ENCODE assay signal across 9 cellular contexts in genomic region chr19:7681336-7682174, GRCh38. TPM values are rescaled to one million over a fixed set of nuclear protein-coding genes. Genes with fewer than 3 reads are reported as not detected.
DNase-seq lines count a peak whose midpoint lies in the region; ATAC-seq and TF ChIP-seq lines count a peak whose summit lies in the region.
"Had no signal": no experiment of that assay in that cellular context is flagged by ENCODE, and none has a peak within 500 bp of the region (broad histone marks: within the 10 kb centered on the region; RNA-seq: fewer than 3 reads in every experiment).

No MANE protein-coding gene starts in this region.

- intact Hi-C loops in PC-3 (cut with micrococcal nuclease) (no loop called here), esophagus muscularis mucosa (cut with DNase I) (loop anchor here (1.0 to 10.0 kb wide), 3 partner anchors 29 to 329 kb away; no protein-coding TSS in a partner anchor)

- H3F3A ChIP-seq in PC-3 (ENCODE audit: low read length, unreplicated experiment): no peaks in the 10 kb centered on the region

- H3K9me3 Mint-ChIP-seq in activated T-cell treated with anti-CD3 and anti-CD28 coated beads, Interleukin-2, amount 50 U/mL, for 4 hours: no peaks in the 10 kb centered on the region

- H3K4me1 ChIP-seq in PC-3 (ENCODE audit: insufficient read depth, low read length): peaks cover 24% of the 10 kb centered on the region; the same call in 1 of the 2 replicates
- peaks cover 10 to 29% (median 22%) of the 10 kb centered on the region in 4 donors for H3K4me1 ChIP-seq in esophagus muscularis mucosa
- H3K4me1 ChIP-seq in muscle layer of duodenum (ENCODE audit: control insufficient read depth in 1 of 2, insufficient read depth in 2 of 2, low read length in 2 of 2): peaks cover 0 to 20% of the 10 kb centered on the region in 2 donors

- peak overlapping the region; percentile 98 for H3K9ac ChIP-seq in PC-3 (ENCODE audit: low read length)

- peak overlapping the region; percentile 88 for H2AFZ ChIP-seq in PC-3 (ENCODE audit: low read length)

- no peaks in the 10 kb centered on the region for H3K9me2 ChIP-seq in PC-3 (replicated peaks; ENCODE audit: low read length)

- TF ChIP-seq CTCF in C4-2B (conservative IDR thresholded peaks at IDR 0.05) (no peak; the same call in 1 of the 2 replicates), PC-3 (conservative IDR thresholded peaks at IDR 0.05; ENCODE audit: low read depth, low read length) (peak; percentile 67), esophagus muscularis mucosa (IDR thresholded peaks at IDR 0.05) (peak; percentile 36 to 55 (median 41))

- ATAC-seq in PC-3 (peak; percentile 21; the same call in 1 of the 2 replicates), HG02571 (IDR thresholded peaks at IDR 0.05; ENCODE audit: unreplicated experiment) (no peak)
- ATAC-seq in activated T-cell treated with anti-CD3 and anti-CD28 coated beads, Interleukin-2, amount 50 U/mL, for 4 hours: peak; percentile 56 to 58

- H3K4me2 ChIP-seq in PC-3 (ENCODE audit: low read length): peak overlapping the region; percentile 98

- no peaks in the 10 kb centered on the region for H4K20me1 ChIP-seq in PC-3 (ENCODE audit: low read length)

- no peak for TF ChIP-seq POLR2A in esophagus muscularis mucosa (IDR thresholded peaks at IDR 0.05; ENCODE audit: low read depth)

- CTCF ChIA-PET in PC-3 (lab: Charles Lee): interaction anchor here (0.5 to 2.2 kb wide), 22 partner anchors 12 to 371 kb away, joined by 3 to 48 read pairs (median 4); partner anchors contain the start of genes CCL25, PET100, RETN and XAB2

- no peaks in the 10 kb centered on the region for H3K36me3 Mint-ChIP-seq in activated T-cell treated with anti-CD3 and anti-CD28 coated beads, Interleukin-2, amount 50 U/mL, for 4 hours (ENCODE audit: insufficient read depth)

- H3K9me3 ChIP-seq in PC-3 (ENCODE audit: low read length): no peaks in the 10 kb centered on the region
- H3K9me3 ChIP-seq in esophagus muscularis mucosa: no peaks in the 10 kb centered on the region
- no peaks in the 10 kb centered on the region for H3K9me3 ChIP-seq in muscle layer of duodenum (ENCODE audit: control insufficient read depth in 1 of 2, low read length in 2 of 2)

- peaks cover 38% of the 10 kb centered on the region for H3K4me1 Mint-ChIP-seq in activated T-cell treated with anti-CD3 and anti-CD28 coated beads, Interleukin-2, amount 50 U/mL, for 4 hours (ENCODE audit: low read depth)

- H3K4me3 ChIP-seq in PC-3 (ENCODE audit: low read length) (peak overlapping the region; percentile 97), esophagus muscularis mucosa (peak overlapping the region; percentile 75 to 100 (median 88)), muscle layer of duodenum (ENCODE audit: low read depth in 1 of 2, low read length in 2 of 2) (peak overlapping the region; percentile 74 to 92)

- DNase-seq in HCEC 1CT (peak; percentile 32), PC-3 (peak; percentile 75), esophagus muscularis mucosa (ENCODE audit: extremely low spot score) (peak; percentile 95)
- DNase-seq in activated T-cell treated with anti-CD3 and anti-CD28 coated beads, Interleukin-2, amount 50 U/mL, for 4 hours: peak; percentile 82
- peak; percentile 90 for DNase-seq in stimulated activated CD8-positive, alpha-beta memory T cell treated with anti-CD3 and anti-CD28 coated beads, Interleukin-4, amount 100 ng/mL, for 48 hours

- no TSS peak for BruUV-seq in PC-3 (replicated peaks; lab: Mats Ljungman, UMichigan)

- peaks cover 17% of the 10 kb centered on the region for H3K27me3 Mint-ChIP-seq in activated T-cell treated with anti-CD3 and anti-CD28 coated beads, Interleukin-2, amount 50 U/mL, for 4 hours (ENCODE audit: low read depth)

- under 1% methylated on average over 28 of the region's 43 CpGs for WGBS in esophagus muscularis mucosa

- 0 out of 2 replicates have a peak, but pooled peaks cover 10% of the 10 kb centered on the region for H3K36me3 ChIP-seq in PC-3 (ENCODE audit: low read depth, low read length)
- H3K36me3 ChIP-seq in esophagus muscularis mucosa: peaks cover 0 to 36% (median 27%) of the 10 kb centered on the region in 4 donors
- H3K36me3 ChIP-seq in muscle layer of duodenum (ENCODE audit: control insufficient read depth in 1 of 2, insufficient read depth in 2 of 2, low read length in 2 of 2): peaks cover 0 to 15% of the 10 kb centered on the region in 2 donors

- H3K4me3 Mint-ChIP-seq in activated T-cell treated with anti-CD3 and anti-CD28 coated beads, Interleukin-2, amount 50 U/mL, for 4 hours: peak overlapping the region; percentile 93

- POLR2A ChIA-PET in PC-3 (lab: Charles Lee; ENCODE audit: unreplicated experiment): interaction anchor here (0.6 kb wide), 2 partner anchors 121 to 225 kb away, joined by 11 to 15 read pairs; no protein-coding TSS in a partner anchor

- H3K27ac ChIP-seq in C4-2B (peak overlapping the region; percentile 95), PC-3 (ENCODE audit: low read length) (no peak overlapping the region), esophagus muscularis mucosa (replicated peaks in 1 of 4) (peak overlapping the region; percentile 78 to 90 (median 84)), muscle layer of duodenum (ENCODE audit: low read length) (peak overlapping the region; percentile 63)

- peaks cover 20% of the 10 kb centered on the region for H3K79me2 ChIP-seq in PC-3 (ENCODE audit: low read length)

- TF ChIP-seq EP300 in esophagus muscularis mucosa (IDR thresholded peaks at IDR 0.05): no peak

- H3K27me3 ChIP-seq in PC-3 (ENCODE audit: low read length): no peaks in the 10 kb centered on the region
- H3K27me3 ChIP-seq in esophagus muscularis mucosa: peaks cover 0 to 38% (median 1%) of the 10 kb centered on the region in 4 donors
- peaks cover 4% of the 10 kb centered on the region for H3K27me3 ChIP-seq in muscle layer of duodenum (ENCODE audit: low read depth, low read length)

RNA-seq across cellular contexts. Expression of gene TRAPPC5, which starts 0.9 kb away (rescaled TPM):
- total RNA-seq in PC-3 (2014; rRNA removed): 317 and 376 TPM in 2 replicates
- total RNA-seq in activated T-cell treated with anti-CD3 and anti-CD28 coated beads, Interleukin-2, amount 50 U/mL, for 4 hours: 100 to 1,000 TPM in 1 of 3 donors, 10 to 100 TPM in 2; 81.3 to 112 (median 89.8) TPM
- 10 to 100 TPM; 12.5 to 84.7 (median 64.8) TPM for total RNA-seq in esophagus muscularis mucosa

RNA-seq across cellular contexts. Expression of gene MCEMP1, which starts 4.7 kb away (rescaled TPM):
- total RNA-seq in PC-3 (2014; rRNA removed) (not detected in 2 replicates), esophagus muscularis mucosa (1 to 10 TPM in 1 of 4 donors, under 1 TPM in 2, not detected in 1; 0.34 to 2.0 (median 0.42) TPM)
- total RNA-seq in activated T-cell treated with anti-CD3 and anti-CD28 coated beads, Interleukin-2, amount 50 U/mL, for 4 hours: not detected
- total RNA-seq: T-helper 1 cell treated with Interleukin-12 subunit alpha and Interleukin-12 subunit beta and Interleukin-4 antibody, amounts not matched to agents 30 ng/mL and 1 ng/mL, for 36 hours had no signal

RNA-seq across cellular contexts. Expression of gene RETN, which starts 12.7 kb away (rescaled TPM):
- total RNA-seq in PC-3 (2014; rRNA removed): not detected in 2 replicates
- not detected for total RNA-seq in activated T-cell treated with anti-CD3 and anti-CD28 coated beads, Interleukin-2, amount 50 U/mL, for 4 hours
- 1 to 10 TPM in 1 of 4 donors, not detected in 3; 1.3 TPM for total RNA-seq in esophagus muscularis mucosa
- total RNA-seq: T-helper 1 cell treated with Interleukin-12 subunit alpha and Interleukin-12 subunit beta and Interleukin-4 antibody, amounts not matched to agents 30 ng/mL and 1 ng/mL, for 36 hours had no signal

RNA-seq across cellular contexts. Expression of gene FCER2, which starts 20.4 kb away (rescaled TPM):
- total RNA-seq in PC-3 (2014; rRNA removed) (not detected in 2 replicates), esophagus muscularis mucosa (under 1 TPM in 1 of 4 donors, not detected in 3; 0.29 TPM)
- total RNA-seq in activated T-cell treated with anti-CD3 and anti-CD28 coated beads, Interleukin-2, amount 50 U/mL, for 4 hours: 10 to 100 TPM in 2 of 3 donors, 1 to 10 TPM in 1; 6.9 to 52.7 (median 20.5) TPM
- total RNA-seq: T-helper 1 cell treated with Interleukin-12 subunit alpha and Interleukin-12 subunit beta and Interleukin-4 antibody, amounts not matched to agents 30 ng/mL and 1 ng/mL, for 36 hours had no signal

RNA-seq across cellular contexts. Expression of gene STXBP2, which starts 44.6 kb away (rescaled TPM):
- total RNA-seq in PC-3 (2014; rRNA removed): 133 and 149 TPM in 2 replicates
- 100 to 1,000 TPM; 113 to 119 (median 114) TPM for total RNA-seq in activated T-cell treated with anti-CD3 and anti-CD28 coated beads, Interleukin-2, amount 50 U/mL, for 4 hours
- total RNA-seq in esophagus muscularis mucosa: 10 to 100 TPM in 3 of 4 donors, 1 to 10 TPM in 1; 7.2 to 14.4 (median 11.7) TPM

Comparison
In these comparisons a context has a peak if more than half of its experiments do, and no peak if none do; other contexts are left out.
1. DNase-seq: peak in every context shown above with its lines; median percentile 95 in esophagus muscularis mucosa; 90 in stimulated activated CD8-positive, alpha-beta memory T cell treated with anti-CD3 and anti-CD28 coated beads, Interleukin-4, amount 100 ng/mL, for 48 hours; 82 in activated T-cell treated with anti-CD3 and anti-CD28 coated beads, Interleukin-2, amount 50 U/mL, for 4 hours; 75 in PC-3; 32 in HCEC 1CT.